Comparison of ENCODE assay signal across 1 cellular context in the genomic region with DNA sequence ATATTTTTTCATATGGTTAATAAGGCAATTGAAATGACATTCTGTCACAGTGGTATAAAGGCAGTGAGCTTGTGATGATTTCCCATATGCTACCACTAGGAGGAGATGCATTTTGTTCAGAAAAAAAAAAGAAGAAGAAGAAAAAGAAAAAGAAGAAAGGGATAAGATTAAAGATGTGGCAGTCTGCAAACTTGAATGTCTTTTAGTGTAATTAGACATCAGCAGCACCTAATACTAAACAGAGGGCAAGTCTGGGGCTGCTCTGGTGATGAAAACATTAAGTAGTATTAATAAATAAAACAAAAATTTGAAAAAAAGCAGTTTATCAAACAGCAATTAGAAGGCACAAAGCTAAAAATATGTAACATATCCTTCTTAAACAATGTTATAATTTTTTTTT.
TF ChIP-seq lines count a peak whose summit lies in the region.

No MANE protein-coding gene starts in this region.

TF ChIP-seq in GM23338, 12 proteins besides CTCF, POLR2A, EP300 and RAD21:
- TF ChIP-seq, protein P1, sequence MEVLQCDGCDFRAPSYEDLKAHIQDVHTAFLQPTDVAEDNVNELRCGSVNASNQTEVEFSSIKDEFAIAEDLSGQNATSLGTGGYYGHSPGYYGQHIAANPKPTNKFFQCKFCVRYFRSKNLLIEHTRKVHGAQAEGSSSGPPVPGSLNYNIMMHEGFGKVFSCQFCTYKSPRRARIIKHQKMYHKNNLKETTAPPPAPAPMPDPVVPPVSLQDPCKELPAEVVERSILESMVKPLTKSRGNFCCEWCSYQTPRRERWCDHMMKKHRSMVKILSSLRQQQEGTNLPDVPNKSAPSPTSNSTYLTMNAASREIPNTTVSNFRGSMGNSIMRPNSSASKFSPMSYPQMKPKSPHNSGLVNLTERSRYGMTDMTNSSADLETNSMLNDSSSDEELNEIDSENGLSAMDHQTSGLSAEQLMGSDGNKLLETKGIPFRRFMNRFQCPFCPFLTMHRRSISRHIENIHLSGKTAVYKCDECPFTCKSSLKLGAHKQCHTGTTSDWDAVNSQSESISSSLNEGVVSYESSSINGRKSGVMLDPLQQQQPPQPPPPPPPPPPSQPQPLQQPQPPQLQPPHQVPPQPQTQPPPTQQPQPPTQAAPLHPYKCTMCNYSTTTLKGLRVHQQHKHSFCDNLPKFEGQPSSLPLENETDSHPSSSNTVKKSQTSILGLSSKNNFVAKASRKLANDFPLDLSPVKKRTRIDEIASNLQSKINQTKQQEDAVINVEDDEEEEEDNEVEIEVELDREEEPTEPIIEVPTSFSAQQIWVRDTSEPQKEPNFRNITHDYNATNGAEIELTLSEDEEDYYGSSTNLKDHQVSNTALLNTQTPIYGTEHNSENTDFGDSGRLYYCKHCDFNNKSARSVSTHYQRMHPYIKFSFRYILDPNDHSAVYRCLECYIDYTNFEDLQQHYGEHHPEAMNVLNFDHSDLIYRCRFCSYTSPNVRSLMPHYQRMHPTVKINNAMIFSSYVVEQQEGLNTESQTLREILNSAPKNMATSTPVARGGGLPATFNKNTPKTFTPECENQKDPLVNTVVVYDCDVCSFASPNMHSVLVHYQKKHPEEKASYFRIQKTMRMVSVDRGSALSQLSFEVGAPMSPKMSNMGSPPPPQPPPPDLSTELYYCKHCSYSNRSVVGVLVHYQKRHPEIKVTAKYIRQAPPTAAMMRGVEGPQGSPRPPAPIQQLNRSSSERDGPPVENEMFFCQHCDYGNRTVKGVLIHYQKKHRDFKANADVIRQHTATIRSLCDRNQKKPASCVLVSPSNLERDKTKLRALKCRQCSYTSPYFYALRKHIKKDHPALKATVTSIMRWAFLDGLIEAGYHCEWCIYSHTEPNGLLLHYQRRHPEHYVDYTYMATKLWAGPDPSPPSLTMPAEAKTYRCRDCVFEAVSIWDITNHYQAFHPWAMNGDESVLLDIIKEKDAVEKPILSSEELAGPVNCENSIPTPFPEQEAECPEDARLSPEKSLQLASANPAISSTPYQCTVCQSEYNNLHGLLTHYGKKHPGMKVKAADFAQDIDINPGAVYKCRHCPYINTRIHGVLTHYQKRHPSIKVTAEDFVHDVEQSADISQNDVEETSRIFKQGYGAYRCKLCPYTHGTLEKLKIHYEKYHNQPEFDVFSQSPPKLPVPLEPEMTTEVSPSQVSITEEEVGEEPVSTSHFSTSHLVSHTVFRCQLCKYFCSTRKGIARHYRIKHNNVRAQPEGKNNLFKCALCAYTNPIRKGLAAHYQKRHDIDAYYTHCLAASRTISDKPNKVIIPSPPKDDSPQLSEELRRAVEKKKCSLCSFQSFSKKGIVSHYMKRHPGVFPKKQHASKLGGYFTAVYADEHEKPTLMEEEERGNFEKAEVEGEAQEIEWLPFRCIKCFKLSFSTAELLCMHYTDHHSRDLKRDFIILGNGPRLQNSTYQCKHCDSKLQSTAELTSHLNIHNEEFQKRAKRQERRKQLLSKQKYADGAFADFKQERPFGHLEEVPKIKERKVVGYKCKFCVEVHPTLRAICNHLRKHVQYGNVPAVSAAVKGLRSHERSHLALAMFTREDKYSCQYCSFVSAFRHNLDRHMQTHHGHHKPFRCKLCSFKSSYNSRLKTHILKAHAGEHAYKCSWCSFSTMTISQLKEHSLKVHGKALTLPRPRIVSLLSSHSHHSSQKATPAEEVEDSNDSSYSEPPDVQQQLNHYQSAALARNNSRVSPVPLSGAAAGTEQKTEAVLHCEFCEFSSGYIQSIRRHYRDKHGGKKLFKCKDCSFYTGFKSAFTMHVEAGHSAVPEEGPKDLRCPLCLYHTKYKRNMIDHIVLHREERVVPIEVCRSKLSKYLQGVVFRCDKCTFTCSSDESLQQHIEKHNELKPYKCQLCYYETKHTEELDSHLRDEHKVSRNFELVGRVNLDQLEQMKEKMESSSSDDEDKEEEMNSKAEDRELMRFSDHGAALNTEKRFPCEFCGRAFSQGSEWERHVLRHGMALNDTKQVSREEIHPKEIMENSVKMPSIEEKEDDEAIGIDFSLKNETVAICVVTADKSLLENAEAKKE (CRISPR knock-in tag; IDR thresholded peaks at IDR 0.05) = no peak
- TF ChIP-seq ZNF114 (CRISPR knock-in tag; IDR thresholded peaks at IDR 0.05) (no peak), NANOG (IDR thresholded peaks at IDR 0.05; ENCODE audit: borderline replicate concordance) (no peak), ZNF331 (CRISPR knock-in tag; IDR thresholded peaks at IDR 0.05; ENCODE audit: low read depth) (no peak), CREB1 (CRISPR knock-in tag; IDR thresholded peaks at IDR 0.05; ENCODE audit: low read depth) (no peak), JUNB (IDR thresholded peaks at IDR 0.05; ENCODE audit: unreplicated experiment) (no peak), EZH2phosphoT487 (IDR thresholded peaks at IDR 0.05; ENCODE audit: unreplicated experiment) (no peak), EZH2 (IDR thresholded peaks at IDR 0.05; ENCODE audit: low read depth, unreplicated experiment) (no peak), STAT1 (IDR thresholded peaks at IDR 0.05; ENCODE audit: unreplicated experiment) (no peak), POLR2AphosphoS5 (IDR thresholded peaks at IDR 0.05; ENCODE audit: low read depth) (no peak)
- TF ChIP-seq, protein P2, sequence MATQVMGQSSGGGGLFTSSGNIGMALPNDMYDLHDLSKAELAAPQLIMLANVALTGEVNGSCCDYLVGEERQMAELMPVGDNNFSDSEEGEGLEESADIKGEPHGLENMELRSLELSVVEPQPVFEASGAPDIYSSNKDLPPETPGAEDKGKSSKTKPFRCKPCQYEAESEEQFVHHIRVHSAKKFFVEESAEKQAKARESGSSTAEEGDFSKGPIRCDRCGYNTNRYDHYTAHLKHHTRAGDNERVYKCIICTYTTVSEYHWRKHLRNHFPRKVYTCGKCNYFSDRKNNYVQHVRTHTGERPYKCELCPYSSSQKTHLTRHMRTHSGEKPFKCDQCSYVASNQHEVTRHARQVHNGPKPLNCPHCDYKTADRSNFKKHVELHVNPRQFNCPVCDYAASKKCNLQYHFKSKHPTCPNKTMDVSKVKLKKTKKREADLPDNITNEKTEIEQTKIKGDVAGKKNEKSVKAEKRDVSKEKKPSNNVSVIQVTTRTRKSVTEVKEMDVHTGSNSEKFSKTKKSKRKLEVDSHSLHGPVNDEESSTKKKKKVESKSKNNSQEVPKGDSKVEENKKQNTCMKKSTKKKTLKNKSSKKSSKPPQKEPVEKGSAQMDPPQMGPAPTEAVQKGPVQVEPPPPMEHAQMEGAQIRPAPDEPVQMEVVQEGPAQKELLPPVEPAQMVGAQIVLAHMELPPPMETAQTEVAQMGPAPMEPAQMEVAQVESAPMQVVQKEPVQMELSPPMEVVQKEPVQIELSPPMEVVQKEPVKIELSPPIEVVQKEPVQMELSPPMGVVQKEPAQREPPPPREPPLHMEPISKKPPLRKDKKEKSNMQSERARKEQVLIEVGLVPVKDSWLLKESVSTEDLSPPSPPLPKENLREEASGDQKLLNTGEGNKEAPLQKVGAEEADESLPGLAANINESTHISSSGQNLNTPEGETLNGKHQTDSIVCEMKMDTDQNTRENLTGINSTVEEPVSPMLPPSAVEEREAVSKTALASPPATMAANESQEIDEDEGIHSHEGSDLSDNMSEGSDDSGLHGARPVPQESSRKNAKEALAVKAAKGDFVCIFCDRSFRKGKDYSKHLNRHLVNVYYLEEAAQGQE (IDR thresholded peaks at IDR 0.05; ENCODE audit: unreplicated experiment) = no peak
- TF ChIP-seq, protein P3, sequence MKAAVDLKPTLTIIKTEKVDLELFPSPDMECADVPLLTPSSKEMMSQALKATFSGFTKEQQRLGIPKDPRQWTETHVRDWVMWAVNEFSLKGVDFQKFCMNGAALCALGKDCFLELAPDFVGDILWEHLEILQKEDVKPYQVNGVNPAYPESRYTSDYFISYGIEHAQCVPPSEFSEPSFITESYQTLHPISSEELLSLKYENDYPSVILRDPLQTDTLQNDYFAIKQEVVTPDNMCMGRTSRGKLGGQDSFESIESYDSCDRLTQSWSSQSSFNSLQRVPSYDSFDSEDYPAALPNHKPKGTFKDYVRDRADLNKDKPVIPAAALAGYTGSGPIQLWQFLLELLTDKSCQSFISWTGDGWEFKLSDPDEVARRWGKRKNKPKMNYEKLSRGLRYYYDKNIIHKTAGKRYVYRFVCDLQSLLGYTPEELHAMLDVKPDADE (IDR thresholded peaks at IDR 0.05) = no peak
TF ChIP-seq in GM23338: peak in this region for 0.
